In genomic region chr6:141158740-141159139, GRCh38 we compare ENCODE assay signal across 35 cellular contexts.
DNase-seq lines count a peak whose midpoint lies in the region; ATAC-seq, FAIRE-seq and TF ChIP-seq lines count a peak whose summit lies in the region.
"Had no signal": no experiment of that assay in that cellular context is flagged by ENCODE, and none has a peak within 500 bp of the region (broad histone marks: within the 10 kb centered on the region; RNA-seq: fewer than 3 reads in every experiment).

No MANE protein-coding gene starts in this region.

- intact Hi-C loops in heart right ventricle (cut with DNase I): no loop called here

- no peak overlapping the region for H3K4me3 ChIP-seq in BJ (ENCODE audit: low read depth, low read length)
- no peak overlapping the region for H3K4me3 ChIP-seq in KMS-11 (IDR thresholded peaks at IDR 0.05; ENCODE audit: insufficient read depth, low read depth, low read length)
- no peak overlapping the region for H3K4me3 ChIP-seq in heart right ventricle
- H3K4me3 ChIP-seq: BLaER1, dorsolateral prefrontal cortex, esophagus squamous epithelium, sigmoid colon, transverse colon had no signal

- H3K4me1 ChIP-seq in KMS-11 (ENCODE audit: low read depth, poor library complexity, severe bottlenecking): peaks cover 78% of the 10 kb centered on the region
- peaks cover 0 to 18% (median 8%) of the 10 kb centered on the region in 9 donors for H3K4me1 ChIP-seq in heart right ventricle
- H3K4me1 ChIP-seq: BLaER1, transverse colon had no signal

- POLR2A ChIA-PET in BJ (lab: Charles Lee): no interaction called here

- H4K20me1 ChIP-seq in KMS-11 (ENCODE audit: insufficient read depth): no peaks in the 10 kb centered on the region
- H4K20me1 ChIP-seq: BLaER1 had no signal

- H3K9me3 ChIP-seq in heart right ventricle: peaks cover 0 to 8% (median 0%) of the 10 kb centered on the region in 11 donors
- H3K9me3 ChIP-seq: BLaER1, esophagus squamous epithelium, sigmoid colon, transverse colon had no signal

- H2AFZ ChIP-seq in KMS-11 (ENCODE audit: low read depth): peak overlapping the region; percentile 79

- H3K79me2 ChIP-seq in KMS-11 (ENCODE audit: insufficient read depth, low read depth): no peaks in the 10 kb centered on the region

- no peak for FAIRE-seq in GM12891 (lab: Jason Lieb, UNC)
- FAIRE-seq: frontal cortex, G401.6 had no signal

- H3K9me3 Mint-ChIP-seq in nephron progenitor cell: peaks cover 6% of the 10 kb centered on the region
- H3K9me3 Mint-ChIP-seq: activated naive CD4-positive, alpha-beta T cell treated with anti-CD3 and anti-CD28 coated beads, Interleukin-2, amount 50 U/mL, for 24 hours; activated T-helper 2 cell treated with anti-CD3 and anti-CD28 coated beads, Interferon-gamma antibody, Interleukin-2, Interleukin-4, amounts not matched to agents 10 μg/mL and 5 μg/mL and 100 μg/mL, durations not matched to agents 14 hours and 24 hours and 36 hours; stimulated activated effector memory CD8-positive, alpha-beta T cell treated with anti-CD3 and anti-CD28 coated beads, Interleukin-12 subunit alpha, Interleukin-12 subunit beta, amount 100 ng/mL, for 72 hours had no signal

- CTCF ChIA-PET in BJ (lab: Yijun Ruan, JAX): no interaction called here

- no peak overlapping the region for H3K4me3 Mint-ChIP-seq in nephron progenitor cell
- H3K4me3 Mint-ChIP-seq: activated naive CD4-positive, alpha-beta T cell treated with anti-CD3 and anti-CD28 coated beads, Interleukin-2, amount 50 U/mL, for 24 hours; brain; stimulated activated effector memory CD8-positive, alpha-beta T cell treated with anti-CD3 and anti-CD28 coated beads, Interleukin-12 subunit alpha, Interleukin-12 subunit beta, amount 100 ng/mL, for 72 hours had no signal

- WGBS in heart right ventricle, 2 donors: 37 to 46% methylated on average over 1 of the region's 1 CpG

- peak overlapping the region; percentile 90 for H3K27ac ChIP-seq in KMS-11
- peak overlapping the region in 9 of 10 donors; percentile 2 to 78 (median 63) for H3K27ac ChIP-seq in heart right ventricle
- H3K27ac ChIP-seq: BLaER1, esophagus squamous epithelium, transverse colon had no signal

- ATAC-seq in heart right ventricle: peak in 4 of 8 donors; percentile 20 to 71 (median 68)
- ATAC-seq: stimulated activated effector memory CD8-positive, alpha-beta T cell treated with anti-CD3 and anti-CD28 coated beads, Interleukin-12 subunit alpha, Interleukin-12 subunit beta, amount 100 ng/mL, for 72 hours had no signal

- TF ChIP-seq CTCF in BJ (IDR thresholded peaks at IDR 0.05; ENCODE audit: insufficient read depth, low read depth, low read length) (no peak), KMS-11 (conservative IDR thresholded peaks at IDR 0.05; ENCODE audit: low read depth, low read length) (no peak), heart right ventricle (IDR thresholded peaks at IDR 0.05) (no peak), nephron progenitor cell (IDR thresholded peaks at IDR 0.05) (no peak)

- DNase-seq in BJ (ENCODE audit: low read depth) (peak; percentile 27), heart right ventricle (no peak), nephron progenitor cell (no peak), NCI-H146 (lab: John Stamatoyannopoulos, UW) (no peak), NCI-H69 (lab: John Stamatoyannopoulos, UW) (no peak), NCI-H2196 (lab: John Stamatoyannopoulos, UW; ENCODE audit: unreplicated experiment) (no peak), GM12891 (ENCODE audit: insufficient read length, low spot score) (no peak)
- DNase-seq: ACHN; activated CD4-positive, alpha-beta T cell treated with anti-CD3 and anti-CD28 coated beads for 48 hours; activated CD8-positive, alpha-beta memory T cell treated with anti-CD3 and anti-CD28 coated beads for 24 hours; activated T-cell treated with anti-CD3 and anti-CD28 coated beads for 4 hours; amniotic stem cell; DMS153; dorsolateral prefrontal cortex; esophagus squamous epithelium; HCEC 1CT; Karpas-422; left cardiac atrium; mammary epithelial cell; NCI-H1694 treated with DMSO at 0.1 percent for 48 hours; NCI-H2171; NCI-H510A; SHP77; sigmoid colon; stimulated activated CD4-positive, alpha-beta T cell treated with anti-CD3 and anti-CD28 coated beads, Interleukin-15, amount 100 ng/mL, for 24 hours; T-helper 9 cell; transverse colon had no signal

- peak overlapping the region; percentile 28; the same call in 1 of the 2 replicates for H3K9ac ChIP-seq in KMS-11
- H3K9ac ChIP-seq: BLaER1 had no signal

- H3K27me3 ChIP-seq in BJ (ENCODE audit: control insufficient read depth, insufficient read depth, low read length) (no peaks in the 10 kb centered on the region), KMS-11 (ENCODE audit: insufficient read depth, low read depth) (no peaks in the 10 kb centered on the region), heart right ventricle (no peaks in the 10 kb centered on the region)
- H3K27me3 ChIP-seq: BLaER1, dorsolateral prefrontal cortex, esophagus squamous epithelium, sigmoid colon, transverse colon had no signal

- peak overlapping the region; percentile 86 for H3K4me2 ChIP-seq in KMS-11
- H3K4me2 ChIP-seq: BLaER1 had no signal

- peak overlapping the region; percentile 46 for H3K27ac Mint-ChIP-seq in nephron progenitor cell
- H3K27ac Mint-ChIP-seq: activated naive CD4-positive, alpha-beta T cell treated with anti-CD3 and anti-CD28 coated beads, Interleukin-2, amount 50 U/mL, for 24 hours; activated T-helper 2 cell treated with anti-CD3 and anti-CD28 coated beads, Interferon-gamma antibody, Interleukin-2, Interleukin-4, amounts not matched to agents 10 μg/mL and 5 μg/mL and 100 μg/mL, durations not matched to agents 14 hours and 24 hours and 36 hours; stimulated activated effector memory CD8-positive, alpha-beta T cell treated with anti-CD3 and anti-CD28 coated beads, Interleukin-12 subunit alpha, Interleukin-12 subunit beta, amount 100 ng/mL, for 72 hours had no signal

- H3K36me3 Mint-ChIP-seq in nephron progenitor cell (ENCODE audit: low read depth): no peaks in the 10 kb centered on the region
- H3K36me3 Mint-ChIP-seq: brain; stimulated activated effector memory CD8-positive, alpha-beta T cell treated with anti-CD3 and anti-CD28 coated beads, Interleukin-12 subunit alpha, Interleukin-12 subunit beta, amount 100 ng/mL, for 72 hours had no signal

- H3K27me3 Mint-ChIP-seq in nephron progenitor cell (ENCODE audit: low read depth, poor library complexity): no peaks in the 10 kb centered on the region
- H3K27me3 Mint-ChIP-seq: activated naive CD4-positive, alpha-beta T cell treated with anti-CD3 and anti-CD28 coated beads, Interleukin-2, amount 50 U/mL, for 24 hours had no signal

- H3K4me1 Mint-ChIP-seq in nephron progenitor cell: peaks cover 10% of the 10 kb centered on the region
- H3K4me1 Mint-ChIP-seq: stimulated activated effector memory CD8-positive, alpha-beta T cell treated with anti-CD3 and anti-CD28 coated beads, Interleukin-12 subunit alpha, Interleukin-12 subunit beta, amount 100 ng/mL, for 72 hours had no signal

- H3K36me3 ChIP-seq in BJ (ENCODE audit: control insufficient read depth, insufficient read depth, low read length) (no peaks in the 10 kb centered on the region), KMS-11 (ENCODE audit: insufficient read depth) (no peaks in the 10 kb centered on the region), heart right ventricle (no peaks in the 10 kb centered on the region)
- H3K36me3 ChIP-seq: BLaER1, esophagus squamous epithelium, sigmoid colon, transverse colon had no signal

- no peak for TF ChIP-seq POLR2A in GM12891 (IDR thresholded peaks at IDR 0.05; ENCODE audit: low read depth, low read length)

TF ChIP-seq in GM12891, 5 proteins besides CTCF, POLR2A, EP300 and RAD21:
- TF ChIP-seq TAF1 (IDR thresholded peaks at IDR 0.05; ENCODE audit: low read depth, low read length): no peak
- TF ChIP-seq POU2F2 (IDR thresholded peaks at IDR 0.05; ENCODE audit: low read depth, low read length): no peak
